23 cellular contexts compared by ENCODE assay signal in genomic region chr15:31036783-31037182, GRCh38. TPM values are rescaled to one million over a fixed set of nuclear protein-coding genes. Genes with fewer than 3 reads are reported as not detected.
DNase-seq lines count a peak whose midpoint lies in the region; ATAC-seq, FAIRE-seq and TF ChIP-seq lines count a peak whose summit lies in the region.
"Had no signal": no experiment of that assay in that cellular context is flagged by ENCODE, and none has a peak within 500 bp of the region (broad histone marks: within the 10 kb centered on the region; RNA-seq: fewer than 3 reads in every experiment).

No MANE protein-coding gene starts in this region.

- H3K27ac ChIP-seq in H9 (ENCODE audit: insufficient read length, low read depth, low read length) (no peak overlapping the region), H1 (ENCODE audit: low read depth, low read length) (no peak overlapping the region), trophoblast cell (ENCODE audit: low read depth, low read length) (no peak overlapping the region)
- H3K27ac ChIP-seq: 22Rv1, BLaER1, C4-2B, GM23248 had no signal

- H3K56ac ChIP-seq in H9 (ENCODE audit: insufficient read length, low read depth, low read length): no peak overlapping the region
- H3K56ac ChIP-seq in H1 (replicated peaks; ENCODE audit: insufficient read length, low read depth, low read length): no peak overlapping the region

- H3K27me3 ChIP-seq in H9 (ENCODE audit: insufficient read depth, low read length): no peaks in the 10 kb centered on the region
- no peaks in the 10 kb centered on the region for H3K27me3 ChIP-seq in H1 (replicated peaks in 1 of 4; ENCODE audit: control insufficient read depth in 3 of 4, extremely low read depth in 1 of 4, insufficient read depth in 3 of 4, low read length in 3 of 4)
- no peaks in the 10 kb centered on the region for H3K27me3 ChIP-seq in trophoblast cell (ENCODE audit: insufficient read depth, low read length)
- H3K27me3 ChIP-seq: BLaER1 had no signal

- H3K4me1 ChIP-seq in H9 (ENCODE audit: insufficient read depth, low read length) (no peaks in the 10 kb centered on the region), H1 (replicated peaks in 1 of 4; ENCODE audit: control insufficient read depth in 3 of 4, insufficient read depth in 4 of 4, low read length in 3 of 4) (peaks cover 0 to 4% (median 2%) of the 10 kb centered on the region in 4 experiments; a peak in 1 of 7 replicates), trophoblast cell (ENCODE audit: control insufficient read depth in 1 of 2, insufficient read depth in 2 of 2, low read length in 2 of 2) (peaks cover 11 to 12% of the 10 kb centered on the region in 2 experiments)

- no peak for TF ChIP-seq EP300 in H1 (IDR thresholded peaks at IDR 0.05; ENCODE audit: borderline replicate concordance in 1 of 2, low read depth in 2 of 2, low read length in 2 of 2)

- CTCF ChIA-PET in activated naive CD4-positive, alpha-beta T cell treated with anti-CD3 and anti-CD28 coated beads, Interleukin-2, amount 10 ng/mL, durations not matched to agents 7 days and 5 days (lab: Charles Lee): no interaction called here
- CTCF ChIA-PET in H1 (lab: Charles Lee; ENCODE audit: partially characterized antibody): no interaction called here

- H2BK15ac ChIP-seq in H9 (ENCODE audit: low read depth, low read length) (peak overlapping the region; percentile 49; the same call in 1 of the 2 replicates), H1 (ENCODE audit: low read length) (no peak overlapping the region)

- no peak overlapping the region for H4K5ac ChIP-seq in H9 (ENCODE audit: insufficient read length, low read depth, low read length)
- H4K5ac ChIP-seq in H1 (ENCODE audit: insufficient read length, low read depth, low read length): no peak overlapping the region

- H2BK12ac ChIP-seq in H9 (ENCODE audit: insufficient read length, low read depth, low read length): no peak overlapping the region
- H2BK12ac ChIP-seq in H1 (ENCODE audit: low read depth, low read length): no peak overlapping the region
- H2BK12ac ChIP-seq in trophoblast cell (ENCODE audit: low read length): peak overlapping the region; percentile 77

- H3K27ac Mint-ChIP-seq in activated naive CD4-positive, alpha-beta T cell treated with anti-CD3 and anti-CD28 coated beads, Interleukin-2, amount 10 ng/mL, durations not matched to agents 7 days and 5 days: peak overlapping the region; percentile 46
- peak overlapping the region in 2 of 3 experiments; percentile 70 to 78; a peak in 1 of 7 replicates for H3K27ac Mint-ChIP-seq in H9
- H3K27ac Mint-ChIP-seq: B cell; CD4-positive, CD25-positive, alpha-beta regulatory T cell; CD8-positive, alpha-beta T cell had no signal

- H3K23me2 ChIP-seq in H9 (ENCODE audit: insufficient read length, low read depth, low read length, poor library complexity, severe bottlenecking): peaks cover 3% of the 10 kb centered on the region
- H3K23me2 ChIP-seq in H1 (ENCODE audit: low read depth, low read length): no peaks in the 10 kb centered on the region

- no CpG with 5 or more reads among the region's 9 CpGs for WGBS in H9 (ENCODE audit: extremely low coverage, insufficient read length, low lambda C conversion rate)
- WGBS in H1 (ENCODE audit: extremely low coverage in 1 of 2, insufficient coverage in 1 of 2, insufficient read length in 1 of 2, insufficient replicate concordance in 2 of 2, low coverage in 1 of 2, low lambda C conversion rate in 2 of 2, missing lambda C conversion rate in 1 of 2), 2 experiments: 94% methylated on average over 9 of the region's 9 CpGs; no CpG with 5 or more reads in 1 of the 2 experiments
- no CpG with 5 or more reads among the region's 9 CpGs for WGBS in trophoblast cell (ENCODE audit: extremely low coverage, insufficient coverage, insufficient read length)

- H2BK20ac ChIP-seq in H9 (ENCODE audit: low read depth, low read length, poor library complexity, severe bottlenecking) (no peak overlapping the region), H1 (ENCODE audit: low read length) (no peak overlapping the region)

- H3T11ph ChIP-seq in H9 (ENCODE audit: low read length): no peak overlapping the region

- H3K9me3 ChIP-seq in H9 (ENCODE audit: control insufficient read depth, low read depth, low read length) (no peaks in the 10 kb centered on the region), H1 (ENCODE audit: insufficient read depth in 2 of 2, low read depth in 1 of 2, low read length in 1 of 2) (no peaks in the 10 kb centered on the region), trophoblast cell (ENCODE audit: insufficient read depth, low read depth, low read length) (no peaks in the 10 kb centered on the region)
- H3K9me3 ChIP-seq: BLaER1, Caco-2 had no signal

- no peaks in the 10 kb centered on the region for H3K36me3 Mint-ChIP-seq in activated naive CD4-positive, alpha-beta T cell treated with anti-CD3 and anti-CD28 coated beads, Interleukin-2, amount 10 ng/mL, durations not matched to agents 7 days and 5 days
- H3K36me3 Mint-ChIP-seq in H9 (ENCODE audit: insufficient read depth in 1 of 3, low read depth in 3 of 3): no peaks in the 10 kb centered on the region
- H3K36me3 Mint-ChIP-seq: CD4-positive, CD25-positive, alpha-beta regulatory T cell; CD8-positive, alpha-beta T cell had no signal

- H3K4ac ChIP-seq in H9 (ENCODE audit: low read depth, low read length) (no peak overlapping the region), H1 (replicated peaks; ENCODE audit: insufficient read length, low read depth, low read length) (no peak overlapping the region), trophoblast cell (ENCODE audit: low read depth, low read length) (no peak overlapping the region)

- no peak overlapping the region for H3K9ac ChIP-seq in H9 (ENCODE audit: extremely low read depth, insufficient read length, low read length)
- no peak overlapping the region for H3K9ac ChIP-seq in H1 (replicated peaks in 1 of 4; ENCODE audit: extremely low read depth in 1 of 4, low read depth in 3 of 4, low read length in 3 of 4)
- H3K9ac ChIP-seq in trophoblast cell (ENCODE audit: low read length): no peak overlapping the region
- H3K9ac ChIP-seq: BLaER1, GM23248 had no signal

- no peak overlapping the region for H4K91ac ChIP-seq in H9 (ENCODE audit: insufficient read length, low read depth, low read length)
- H4K91ac ChIP-seq in H1 (replicated peaks; ENCODE audit: insufficient read length, low read length): no peak overlapping the region
- H4K91ac ChIP-seq in trophoblast cell (ENCODE audit: low read depth, low read length): peak overlapping the region; percentile 30

- POLR2A ChIA-PET in H1 (lab: Charles Lee; ENCODE audit: partially characterized antibody): interaction anchor here (1.2 kb wide), 1 partner anchor 11 kb away, joined by 3 read pairs; no protein-coding TSS in a partner anchor

- H3K9me3 Mint-ChIP-seq in activated naive CD4-positive, alpha-beta T cell treated with anti-CD3 and anti-CD28 coated beads, Interleukin-2, amount 10 ng/mL, durations not matched to agents 7 days and 5 days: no peaks in the 10 kb centered on the region
- H3K9me3 Mint-ChIP-seq in H9: no peaks in the 10 kb centered on the region; a peak in 1 of 5 replicates
- H3K9me3 Mint-ChIP-seq: CD4-positive, CD25-positive, alpha-beta regulatory T cell; CD8-positive, alpha-beta T cell had no signal

- H2AFZ ChIP-seq in H9 (ENCODE audit: low read length) (no peak overlapping the region), H1 (ENCODE audit: low read length) (no peak overlapping the region), trophoblast cell (ENCODE audit: insufficient read depth, low read length, poor library complexity) (no peak overlapping the region)
- H2AFZ ChIP-seq: GM23248 had no signal

- H3K14ac ChIP-seq in H9 (ENCODE audit: insufficient read depth, low read length) (peak overlapping the region; percentile 63; the same call in 1 of the 2 replicates), H1 (ENCODE audit: insufficient read length) (no peak overlapping the region), trophoblast cell (ENCODE audit: low read length) (peak overlapping the region; percentile 63)

- no peak for FAIRE-seq in H1 (lab: Jason Lieb, UNC)
- FAIRE-seq: A204.1, G401.6, GM12892, H54 had no signal

- H3K36me3 ChIP-seq in H1 (ENCODE audit: control insufficient read depth in 2 of 4, insufficient read depth in 4 of 4, low read length in 3 of 4) (no peaks in the 10 kb centered on the region), trophoblast cell (ENCODE audit: control insufficient read depth in 1 of 2, insufficient read depth in 2 of 2, low read length in 2 of 2) (no peaks in the 10 kb centered on the region)
- H3K36me3 ChIP-seq: BLaER1 had no signal

- no peak for TF ChIP-seq CTCF in H9 (conservative IDR thresholded peaks at IDR 0.05)
- no peak for TF ChIP-seq CTCF in H1 (IDR thresholded peaks at IDR 0.05; ENCODE audit: control extremely low read depth in 1 of 3, insufficient read depth in 1 of 3, low read depth in 1 of 3, low read length in 3 of 3)

- no peak overlapping the region for H2BK5ac ChIP-seq in H9 (ENCODE audit: insufficient read length, low read length)
- H2BK5ac ChIP-seq in H1 (ENCODE audit: low read depth, low read length): no peak overlapping the region
- no peak overlapping the region for H2BK5ac ChIP-seq in trophoblast cell (ENCODE audit: low read depth, low read length, poor library complexity)

- H3K23ac ChIP-seq in H9 (ENCODE audit: insufficient read length, low read depth, low read length) (no peak overlapping the region), H1 (ENCODE audit: insufficient read length) (no peak overlapping the region), trophoblast cell (ENCODE audit: low read length) (no peak overlapping the region)

- no peak for DNase-seq in activated naive CD4-positive, alpha-beta T cell treated with anti-CD3 and anti-CD28 coated beads, Interleukin-2, amount 10 ng/mL, durations not matched to agents 7 days and 5 days
- DNase-seq in activated naive CD4-positive, alpha-beta T cell treated with anti-CD3 and anti-CD28 coated beads, Interleukin-2, amount 50 U/mL, for 16 hours: no peak
- no peak for DNase-seq in H9
- no peak for DNase-seq in H1 (ENCODE audit: low read depth in 1 of 2, low spot score in 2 of 2)
- DNase-seq in trophoblast cell: no peak
- no peak for DNase-seq in islet precursor cell
- DNase-seq: Caco-2; CD4-positive, CD25-positive, alpha-beta regulatory T cell; CD8-positive, alpha-beta T cell; DMS153; DND-41; GM23248 had no signal

- H3K79me1 ChIP-seq in H9 (ENCODE audit: insufficient read depth, low read depth, low read length, poor library complexity, severe bottlenecking) (no peaks in the 10 kb centered on the region), H1 (ENCODE audit: low read depth, low read length) (no peaks in the 10 kb centered on the region), trophoblast cell (ENCODE audit: low read length) (peaks cover 8% of the 10 kb centered on the region)

- TF ChIP-seq RAD21 in H1 (IDR thresholded peaks at IDR 0.05 in 1 of 2, conservative IDR thresholded peaks at IDR 0.05 in 1 of 2; ENCODE audit: low read depth in 2 of 2, low read length in 2 of 2): no peak

- H4K8ac ChIP-seq in H9 (replicated peaks; ENCODE audit: insufficient read length, low read depth, low read length): no peak overlapping the region
- peak overlapping the region; percentile 15; the same call in 1 of the 2 replicates for H4K8ac ChIP-seq in H1 (ENCODE audit: extremely low read depth, insufficient read depth, low read length)
- no peak overlapping the region for H4K8ac ChIP-seq in trophoblast cell (ENCODE audit: low read depth, low read length)

- H3K79me2 ChIP-seq in H9 (ENCODE audit: insufficient read depth, low read length) (no peaks in the 10 kb centered on the region), H1 (ENCODE audit: control insufficient read depth in 1 of 2, insufficient read depth in 2 of 2, low read length in 2 of 2) (no peaks in the 10 kb centered on the region), trophoblast cell (ENCODE audit: control insufficient read depth, insufficient read depth, low read length, poor library complexity) (no peaks in the 10 kb centered on the region)

- H3K4me3 ChIP-seq in H1 (ENCODE audit: extremely low read depth in 1 of 4, insufficient read depth in 2 of 4, low read depth in 3 of 4, low read length in 4 of 4): no peak overlapping the region
- no peak overlapping the region for H3K4me3 ChIP-seq in trophoblast cell (ENCODE audit: low read depth, low read length)
- H3K4me3 ChIP-seq: BLaER1, GM23248 had no signal

- ATAC-seq in HG02840 (IDR thresholded peaks at IDR 0.05; ENCODE audit: low FRiP score, unreplicated experiment) (no peak), HG03025 (IDR thresholded peaks at IDR 0.05; ENCODE audit: low FRiP score, unreplicated experiment) (no peak)
- ATAC-seq: CD8-positive, alpha-beta T cell; HCT116 had no signal

- H2AK5ac ChIP-seq in H9 (ENCODE audit: insufficient read length, low read length): no peak overlapping the region
- no peak overlapping the region for H2AK5ac ChIP-seq in H1 (ENCODE audit: low read depth, low read length)
- peak overlapping the region; percentile 57 for H2AK5ac ChIP-seq in trophoblast cell (ENCODE audit: low read length)

- H3K4me3 Mint-ChIP-seq in activated naive CD4-positive, alpha-beta T cell treated with anti-CD3 and anti-CD28 coated beads, Interleukin-2, amount 10 ng/mL, durations not matched to agents 7 days and 5 days: no peak overlapping the region
- H3K4me3 Mint-ChIP-seq in H9: no peak overlapping the region
- H3K4me3 Mint-ChIP-seq: B cell; CD4-positive, CD25-positive, alpha-beta regulatory T cell; CD8-positive, alpha-beta T cell had no signal

- H3K18ac ChIP-seq in H9 (ENCODE audit: insufficient read length, low read depth, low read length) (no peak overlapping the region), H1 (ENCODE audit: extremely low read depth, low read length) (no peak overlapping the region), trophoblast cell (ENCODE audit: low read length) (no peak overlapping the region)

- peaks cover 35% of the 10 kb centered on the region for H3K27me3 Mint-ChIP-seq in activated naive CD4-positive, alpha-beta T cell treated with anti-CD3 and anti-CD28 coated beads, Interleukin-2, amount 10 ng/mL, durations not matched to agents 7 days and 5 days
- no peaks in the 10 kb centered on the region for H3K27me3 Mint-ChIP-seq in H9 (ENCODE audit: low read depth)
- H3K27me3 Mint-ChIP-seq: B cell had no signal

- H4K12ac ChIP-seq in trophoblast cell (ENCODE audit: low read depth, low read length): no peak overlapping the region

- peaks cover under 1% of the 10 kb centered on the region for H3K4me1 Mint-ChIP-seq in activated naive CD4-positive, alpha-beta T cell treated with anti-CD3 and anti-CD28 coated beads, Interleukin-2, amount 10 ng/mL, durations not matched to agents 7 days and 5 days
- H3K4me1 Mint-ChIP-seq in H9: peaks cover 20% of the 10 kb centered on the region in 2 experiments
- H3K4me1 Mint-ChIP-seq: CD4-positive, CD25-positive, alpha-beta regulatory T cell had no signal

- H4K20me1 ChIP-seq in H9 (ENCODE audit: control insufficient read depth, insufficient read depth, insufficient read length) (no peaks in the 10 kb centered on the region), H1 (replicated peaks in 1 of 2; ENCODE audit: control insufficient read depth in 1 of 2, insufficient read depth in 2 of 2, low read length in 2 of 2) (no peaks in the 10 kb centered on the region)
- H4K20me1 ChIP-seq: BLaER1 had no signal

- no peak overlapping the region for H3K4me2 ChIP-seq in H9 (ENCODE audit: insufficient read depth, insufficient read length, low read length)
- H3K4me2 ChIP-seq in H1 (ENCODE audit: insufficient read depth in 1 of 2, low read depth in 2 of 2, low read length in 2 of 2): no peak overlapping the region
- no peak overlapping the region for H3K4me2 ChIP-seq in trophoblast cell (ENCODE audit: low read length)
- H3K4me2 ChIP-seq: BLaER1 had no signal

- H2BK120ac ChIP-seq in H9 (ENCODE audit: low read depth, low read length, poor library complexity, severe bottlenecking) (no peak overlapping the region), H1 (replicated peaks; ENCODE audit: low read depth, low read length) (no peak overlapping the region), trophoblast cell (ENCODE audit: insufficient read depth, low read length, poor library complexity) (peak overlapping the region; percentile 49)

- no peak for TF ChIP-seq POLR2A in H1 (IDR thresholded peaks at IDR 0.05; ENCODE audit: control extremely low read depth in 1 of 2, low read depth in 2 of 2, low read length in 2 of 2)

RNA-seq across cellular contexts. Expression of gene MTMR10, which starts 45.4 kb away (rescaled TPM):
- 20.4 and 23.2 TPM in 2 replicates for total RNA-seq in H9 (2021)
- 13.1 and 13.7 TPM in 2 replicates for total RNA-seq in H1 (2021; fragmentation: NEBNext Ultra II Directional; extraction: Animal tissue kit (Norgen Biotek cat#: 25700))
- 3.7 and 3.8 TPM in 2 replicates for polyA plus RNA-seq in H1 (2011; rRNA removed)
- 5.7 TPM for polyA plus RNA-seq in H1 (2011; cell fraction: cytosol; rRNA removed)
- 6.2 TPM for polyA plus RNA-seq in H1 (2011; cell fraction: nucleus; rRNA removed)
- 6.5 to 9.4 TPM (median 7.7 TPM) in 4 replicates for polyA plus RNA-seq in H1 (2012, experiment 1 of 2)
- polyA plus RNA-seq in H1 (2012, experiment 2 of 2): 0.83 TPM
- polyA plus RNA-seq in H1 (2013, experiment 1 of 2): 7.4 TPM
- polyA plus RNA-seq in H1 (2013, experiment 2 of 2): 6.8 TPM
- polyA minus RNA-seq in H1 (2011; rRNA and poly(A)+ RNA removed): 10.3 and 14.0 TPM in 2 replicates
- 8.7 TPM for polyA minus RNA-seq in H1 (2011; cell fraction: cytosol; rRNA and poly(A)+ RNA removed)
- 23.1 TPM for polyA minus RNA-seq in H1 (2011; cell fraction: nucleus; rRNA and poly(A)+ RNA removed)
- polyA plus RNA-seq in trophoblast cell (2013): 33.5 and 34.1 TPM in 2 replicates
